ENCODE assay signal across 19 cellular contexts in genomic region chr16:75632857-75633256, GRCh38. TPM values are rescaled to one million over a fixed set of nuclear protein-coding genes. Genes with fewer than 3 reads are reported as not detected.
DNase-seq lines count a peak whose midpoint lies in the region; FAIRE-seq lines count a peak whose summit lies in the region.
"Had no signal": no experiment of that assay in that cellular context is flagged by ENCODE, and none has a peak within 500 bp of the region (broad histone marks: within the 10 kb centered on the region; RNA-seq: fewer than 3 reads in every experiment).

No MANE protein-coding gene starts in this region.

- no peak overlapping the region for H3K4me3 ChIP-seq in HAP-1
- H3K4me3 ChIP-seq: SJSA1 had no signal

- peaks cover 3% of the 10 kb centered on the region; the same call in 1 of the 2 replicates for H3K4me1 ChIP-seq in HAP-1
- H3K4me1 ChIP-seq: SJSA1 had no signal

- no peaks in the 10 kb centered on the region for H3K27me3 ChIP-seq in HAP-1 (ENCODE audit: low read depth)
- H3K27me3 ChIP-seq: SJSA1 had no signal

- in situ Hi-C loops in HAP-1 (cut with MboI; ENCODE audit: low sequenced_read_pairs), result loop anchor here (25.0 kb wide), 1 partner anchor 1554 kb away; the partner anchor contains the start of genes MON1B and SYCE1L

- FAIRE-seq in islet of Langerhans (lab: Jason Lieb, UNC) (peak; percentile 86), frontal cortex (lab: Jason Lieb, UNC) (no peak)
- FAIRE-seq: G401.6 had no signal

- DNase-seq in DMS153 treated with DMSO at 0.1 percent for 48 hours (lab: John Stamatoyannopoulos, UW; ENCODE audit: unreplicated experiment) (peak; percentile 75), NCI-H1417 (lab: John Stamatoyannopoulos, UW) (peak in 2 of 3 experiments; percentile 56 to 88), NCI-H748 (lab: John Stamatoyannopoulos, UW; ENCODE audit: unreplicated experiment) (peak; percentile 93), activated gamma-delta T cell (lab: John Stamatoyannopoulos, UW) (no peak), HAP-1 (ENCODE audit: low spot score in 2 of 2) (no peak), frontal cortex (ENCODE audit: low spot score in 2 of 2) (no peak)
- DNase-seq: Calu3, DND-41, GOT3, KG1, NCI-H187 treated with DMSO at 0.1 percent for 48 hours, NCI-H2171 treated with DMSO at 0.1 percent for 48 hours, NCI-H524, PC-3, SW 1271 had no signal

- peaks cover 91% of the 10 kb centered on the region for H3K36me3 ChIP-seq in HAP-1 (replicated peaks)

- no peaks in the 10 kb centered on the region for H3K9me3 ChIP-seq in HAP-1
- H3K9me3 ChIP-seq: SJSA1 had no signal

RNA-seq across cellular contexts. Expression of gene ADAT1, which starts 9.8 kb away (rescaled TPM):
- total RNA-seq in frontal cortex, result 40.4 TPM

RNA-seq across cellular contexts. Expression of gene KARS1, which starts 14.6 kb away (rescaled TPM):
- 105 TPM for total RNA-seq in frontal cortex

RNA-seq across cellular contexts. Expression of gene TERF2IP, which starts 14.7 kb away (rescaled TPM):
- total RNA-seq in frontal cortex, result 169 TPM

RNA-seq across cellular contexts. Expression of gene CPHXL2, which starts 44.0 kb away (rescaled TPM):
- total RNA-seq in frontal cortex, result not detected
- total RNA-seq: Calu3; PC-3; SJSA1; T-helper 2 cell treated with Interferon-gamma antibody and Interleukin-4, amounts not matched to agents 100 ng/mL and 5 ng/mL, for 36 hours had no signal

Comparison
In these comparisons a context has a peak if more than half of its experiments do, and no peak if none do; other contexts are left out.
1. DNase-seq: peak in DMS153 treated with DMSO at 0.1 percent for 48 hours (single experiment), NCI-H1417 (2 of 3) and NCI-H748 (single experiment); none in activated gamma-delta T cell (single experiment), HAP-1 (0 of 2) and frontal cortex (0 of 2).